Comparison of ENCODE assay signal across 21 cellular contexts in the genomic region with DNA sequence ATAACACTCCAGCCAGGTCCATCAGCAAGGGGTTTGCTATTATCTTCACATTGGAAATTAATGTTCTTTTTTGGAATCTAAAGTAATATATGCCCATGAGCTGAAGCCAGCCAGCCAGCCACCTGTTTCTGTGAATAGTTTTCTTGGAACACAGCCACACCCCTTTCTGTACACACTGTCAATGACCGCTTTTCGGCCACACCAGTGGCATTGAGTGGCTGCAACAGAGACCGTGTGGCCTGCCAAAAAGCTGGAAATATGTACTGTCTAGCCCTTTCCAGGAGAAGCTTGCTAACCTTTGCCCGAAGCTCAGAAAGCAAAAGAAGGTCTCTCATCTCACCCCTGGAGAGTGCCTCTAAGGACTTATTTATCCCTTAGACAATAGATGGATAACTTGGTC.
DNase-seq lines count a peak whose midpoint lies in the region; ATAC-seq and TF ChIP-seq lines count a peak whose summit lies in the region.
"Had no signal": no experiment of that assay in that cellular context is flagged by ENCODE, and none has a peak within 500 bp of the region (broad histone marks: within the 10 kb centered on the region; RNA-seq: fewer than 3 reads in every experiment).

No MANE protein-coding gene starts in this region.

- H3K4me3 ChIP-seq in lower lobe of right lung (no peak overlapping the region), mammary epithelial cell (replicated peaks in 1 of 3; ENCODE audit: insufficient read depth in 1 of 3, low read depth in 2 of 3, low read length in 3 of 3) (no peak overlapping the region)
- H3K4me3 ChIP-seq: BLaER1 had no signal

- H3K4me2 ChIP-seq in mammary epithelial cell (ENCODE audit: insufficient read depth, low read depth, low read length) = no peak overlapping the region
- H3K4me2 ChIP-seq: BLaER1 had no signal

- intact Hi-C loops in lower lobe of right lung (cut with DNase I) = no loop called here
- intact Hi-C loops in mammary epithelial cell (cut with micrococcal nuclease) = no loop called here

- TF ChIP-seq CTCF in lower lobe of right lung (IDR thresholded peaks at IDR 0.05) (no peak), mammary epithelial cell (conservative IDR thresholded peaks at IDR 0.05 in 1 of 2, IDR thresholded peaks at IDR 0.05 in 1 of 2; ENCODE audit: extremely low read depth in 1 of 2, insufficient read depth in 1 of 2, low read depth in 1 of 2, low read length in 2 of 2) (no peak), GM13976 (IDR thresholded peaks at IDR 0.05; ENCODE audit: borderline replicate concordance, control extremely low read depth, extremely low read depth, insufficient read depth, missing control alignments) (no peak)

- in situ Hi-C loops in mammary epithelial cell (cut with MboI; ENCODE audit: low sequenced_read_pairs in 2 of 2) = no loop called here
- in situ Hi-C loops in GM13976 (cut with MboI; ENCODE audit: low sequenced_read_pairs, unreplicated experiment) = no loop called here

- H3K9me3 ChIP-seq in lower lobe of right lung = no peaks in the 10 kb centered on the region
- H3K9me3 ChIP-seq in mammary epithelial cell (replicated peaks; ENCODE audit: insufficient read depth, low read length) = no peaks in the 10 kb centered on the region
- H3K9me3 ChIP-seq: BLaER1, Caco-2 had no signal

- peaks cover 15% of the 10 kb centered on the region for H3K36me3 ChIP-seq in lower lobe of right lung
- peaks cover 2% of the 10 kb centered on the region for H3K36me3 ChIP-seq in mammary epithelial cell (ENCODE audit: insufficient read depth, low read length)
- H3K36me3 ChIP-seq: BLaER1 had no signal

- no peak overlapping the region for H3K9ac ChIP-seq in mammary epithelial cell (ENCODE audit: insufficient read depth, low read length)
- H3K9ac ChIP-seq: BLaER1 had no signal

- CTCF ChIA-PET in mammary epithelial cell (lab: Charles Lee; ENCODE audit: low non-redundant PET) = no interaction called here

- no peak overlapping the region for H3K27ac ChIP-seq in lower lobe of right lung
- H3K27ac ChIP-seq in mammary epithelial cell (ENCODE audit: insufficient read depth, low read depth, low read length) = no peak overlapping the region
- H3K27ac ChIP-seq: 22Rv1, BLaER1 had no signal

- H2AFZ ChIP-seq in mammary epithelial cell (ENCODE audit: low read depth, low read length) = no peak overlapping the region

- peak; percentile 34 for DNase-seq in DMS153 (lab: John Stamatoyannopoulos, UW)
- no peak for DNase-seq in DMS153 treated with DMSO at 0.1 percent for 48 hours (lab: John Stamatoyannopoulos, UW; ENCODE audit: unreplicated experiment)
- peak; percentile 5 for DNase-seq in COLO668 (lab: John Stamatoyannopoulos, UW; ENCODE audit: unreplicated experiment)
- DNase-seq in NCI-H774 (lab: John Stamatoyannopoulos, UW) = peak; percentile 3
- DNase-seq in lower lobe of right lung = peak; percentile 64
- DNase-seq in mammary epithelial cell = no peak
- no peak for DNase-seq in GM13976 (ENCODE audit: low spot score)
- DNase-seq: ACHN; Caco-2; CD4-positive, alpha-beta T cell; DMS 273 treated with DMSO at 0.1 percent for 48 hours; GDM1; H7; NCI-H1417 treated with DMSO at 0.1 percent for 48 hours; NCI-H187; NCI-H446 treated with DMSO at 0.1 percent for 48 hours; OCI-M1; Right ventricle myocardium superior had no signal

- no peaks in the 10 kb centered on the region for H3K79me2 ChIP-seq in mammary epithelial cell (ENCODE audit: insufficient read depth, low read length)

- BruUV-seq in mammary epithelial cell (replicated peaks; lab: Mats Ljungman, UMichigan) = no TSS peak

- ATAC-seq in lower lobe of right lung (peak; percentile 84 to 92), HG03457 (IDR thresholded peaks at IDR 0.05; ENCODE audit: unreplicated experiment) (no peak)

- H3K27me3 ChIP-seq in lower lobe of right lung (ENCODE audit: low read depth) (no peaks in the 10 kb centered on the region), mammary epithelial cell (ENCODE audit: insufficient read depth, low read length) (no peaks in the 10 kb centered on the region)
- H3K27me3 ChIP-seq: BLaER1 had no signal

- WGBS in mammary epithelial cell (ENCODE audit: low coverage, missing lambda C conversion rate) = 100% methylated on average over 3 of the region's 4 CpGs

- no peaks in the 10 kb centered on the region for H4K20me1 ChIP-seq in mammary epithelial cell (ENCODE audit: insufficient read depth, low read length)
- H4K20me1 ChIP-seq: BLaER1 had no signal

- no peaks in the 10 kb centered on the region for H3K4me1 ChIP-seq in lower lobe of right lung
- peaks cover 2% of the 10 kb centered on the region for H3K4me1 ChIP-seq in mammary epithelial cell (ENCODE audit: insufficient read depth, low read length)
- H3K4me1 ChIP-seq: Caco-2 had no signal

- dilution Hi-C loops in mammary epithelial cell (cut with HindIII; ENCODE audit: low sequenced_read_pairs) = no loop called here

Comparison
In these comparisons a context has a peak if more than half of its experiments do, and no peak if none do; other contexts are left out.
1. DNase-seq: peak in DMS153 (single experiment), COLO668 (single experiment), NCI-H774 (single experiment) and lower lobe of right lung (single experiment); none in DMS153 treated with DMSO at 0.1 percent for 48 hours (single experiment), mammary epithelial cell (single experiment) and GM13976 (single experiment).